15 cellular contexts compared by ENCODE assay signal in the genomic region with DNA sequence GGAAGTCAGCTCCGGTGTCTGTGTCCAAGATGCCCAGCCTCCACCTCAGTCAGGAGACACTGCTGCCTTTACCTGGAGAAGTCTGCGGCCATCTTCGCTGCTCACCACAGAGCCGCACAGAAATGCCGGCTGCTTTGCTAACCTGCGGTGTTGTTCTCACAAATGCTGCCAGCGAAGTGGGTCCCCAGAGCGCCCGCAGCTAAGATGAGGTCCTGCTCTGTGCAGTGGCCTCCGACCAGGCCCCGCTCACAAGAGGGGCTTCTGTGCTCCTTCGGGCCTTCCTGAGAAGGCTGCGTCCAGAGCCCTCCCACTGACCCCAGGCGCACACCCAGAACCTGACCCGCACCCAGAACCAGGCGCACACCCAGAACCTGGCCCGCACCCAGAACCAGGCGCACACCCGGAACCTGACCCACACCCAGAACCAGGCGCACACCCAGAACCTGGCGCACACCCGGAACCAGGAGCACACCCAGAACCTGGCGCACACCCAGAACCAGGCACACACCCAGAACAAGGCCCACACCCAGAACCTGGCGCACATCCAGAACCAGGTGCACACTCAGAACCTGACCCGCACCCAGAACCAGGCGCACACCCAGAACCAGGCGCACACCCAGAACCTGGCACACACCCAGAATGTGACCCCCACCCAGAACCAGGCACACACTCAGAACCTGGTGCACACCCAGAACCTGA.
"Had no signal": no experiment of that assay in that cellular context is flagged by ENCODE, and none has a peak within 500 bp of the region (broad histone marks: within the 10 kb centered on the region; RNA-seq: fewer than 3 reads in every experiment).

No MANE protein-coding gene starts in this region.

- H3K27ac Mint-ChIP-seq: endodermal cell had no signal

- H3K27me3 Mint-ChIP-seq: naive thymus-derived CD8-positive, alpha-beta T cell had no signal

- H3K4me3 ChIP-seq: coronary artery, heart left ventricle, mucosa of descending colon, right atrium auricular region had no signal

- H3K9me3 ChIP-seq: heart left ventricle, mucosa of descending colon, right atrium auricular region had no signal

- DNase-seq: effector CD4-positive, alpha-beta T cell; endodermal cell; heart left ventricle; hippocampal formation; kidney glomerular epithelial cell; mammary epithelial cell; mucosa of descending colon; small intestine; stimulated activated CD4-positive, alpha-beta T cell treated with anti-CD3 and anti-CD28 coated beads, Interleukin-2, amount 100 ng/mL, for 48 hours; stimulated activated naive CD4-positive, alpha-beta T cell treated with Interleukin-2 at 50 U/mL for 16 hours; trophoblast cell had no signal

- H3K27ac ChIP-seq: coronary artery, heart left ventricle, right atrium auricular region had no signal

- H3K27me3 ChIP-seq: heart left ventricle, right atrium auricular region had no signal

- ATAC-seq: heart left ventricle; left lobe of liver; mucosa of descending colon; naive thymus-derived CD8-positive, alpha-beta T cell had no signal

- H3K36me3 ChIP-seq: right atrium auricular region had no signal

- H3K4me3 Mint-ChIP-seq: endodermal cell; naive thymus-derived CD8-positive, alpha-beta T cell had no signal

- H3K4me1 ChIP-seq: right atrium auricular region had no signal

- H3K9me3 Mint-ChIP-seq: naive thymus-derived CD8-positive, alpha-beta T cell had no signal
